In the genomic region with DNA sequence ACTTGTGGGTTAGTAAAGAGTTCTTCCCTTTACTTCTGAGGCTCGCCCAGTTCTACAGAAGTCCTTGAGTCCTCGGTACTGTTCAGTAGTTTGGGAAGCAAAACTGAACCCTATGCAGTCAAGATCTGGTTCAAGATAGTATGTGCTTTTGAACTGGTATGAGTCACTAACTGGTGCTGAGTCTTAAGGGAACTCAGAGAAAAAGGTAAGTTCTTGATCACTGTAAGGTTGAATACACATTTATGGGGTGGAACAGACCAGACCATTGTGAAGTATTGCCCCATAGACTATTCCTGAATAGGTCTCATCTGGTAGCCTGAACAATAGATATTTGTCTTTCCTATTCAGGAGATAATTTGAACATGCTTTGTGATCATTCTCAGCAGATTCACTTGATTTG, we compare ENCODE assay signal across 27 cellular contexts.
"Had no signal": no experiment of that assay in that cellular context is flagged by ENCODE, and none has a peak within 500 bp of the region (broad histone marks: within the 10 kb centered on the region; RNA-seq: fewer than 3 reads in every experiment).

No MANE protein-coding gene starts in this region.

- H3K27me3 Mint-ChIP-seq: activated B cell treated with CpG ODN at 0.5 μM for 24 hours; activated CD4-positive, alpha-beta memory T cell treated with anti-CD3 and anti-CD28 coated beads for 36 hours had no signal

- H3K4me3 Mint-ChIP-seq: activated B cell treated with CpG ODN at 0.5 μM for 24 hours; activated CD4-positive, alpha-beta memory T cell treated with anti-CD3 and anti-CD28 coated beads for 36 hours; activated naive CD4-positive, alpha-beta T cell treated with anti-CD3 and anti-CD28 coated beads for 36 hours; activated T-cell treated with anti-CD3 and anti-CD28 coated beads, Interleukin-2, amount 50 U/mL, for 4 hours; activated T-helper 1 cell treated with anti-CD3 and anti-CD28 coated beads, Interleukin-12 subunit alpha, Interleukin-12 subunit beta, Interleukin-2, Interleukin-4 antibody, amounts not matched to agents 30 ng/mL and 10 ng/mL and 1 ng/mL, durations not matched to agents 14 hours and 24 hours and 36 hours had no signal

- H3K4me1 Mint-ChIP-seq: activated B cell treated with CpG ODN at 0.5 μM for 24 hours had no signal

- DNase-seq: activated B cell treated with CpG ODN at 0.5 μM for 24 hours; activated CD4-positive, alpha-beta memory T cell treated with anti-CD3 and anti-CD28 coated beads for 36 hours; activated CD4-positive, alpha-beta T cell treated with anti-CD3 and anti-CD28 coated beads for 4 hours; activated CD4-positive, alpha-beta T cell treated with anti-CD3 and anti-CD28 coated beads, Interleukin-2, amount 50 U/mL, for 1 hour; activated CD4-positive, CD25-positive, alpha-beta regulatory T cell treated with anti-CD3 and anti-CD28 coated beads, Interleukin-2, amount 50 U/mL, for 72 hours; activated CD8-positive, alpha-beta memory T cell treated with anti-CD3 and anti-CD28 coated beads, Interleukin-2, amount 50 U/mL, for 4 hours; activated gamma-delta T cell treated with Interleukin-2 at 50 U/mL for 16 hours; activated naive CD4-positive, alpha-beta T cell treated with anti-CD3 and anti-CD28 coated beads for 36 hours; activated T-cell treated with anti-CD3 and anti-CD28 coated beads for 4 hours; activated T-cell treated with anti-CD3 and anti-CD28 coated beads, Interleukin-2, amount 50 U/mL, for 4 hours; adrenal gland; body of pancreas; NCI-H1105; NCI-H1417 treated with DMSO at 0.1 percent for 48 hours; NCI-H187 treated with DMSO at 0.1 percent for 48 hours; NCI-H2081; NCI-H2171 treated with DMSO at 0.1 percent for 48 hours; NCI-H2227 treated with DMSO at 0.1 percent for 48 hours; NCI-H510A treated with DMSO at 0.1 percent for 48 hours; NCI-H526 treated with DMSO at 0.1 percent for 48 hours; Peyer's patch; Right ventricle myocardium superior had no signal

- H3K36me3 Mint-ChIP-seq: activated CD4-positive, alpha-beta memory T cell treated with anti-CD3 and anti-CD28 coated beads for 36 hours; activated naive CD4-positive, alpha-beta T cell treated with anti-CD3 and anti-CD28 coated beads, Interleukin-2, amount 50 U/mL, for 72 hours had no signal

- H3K27ac ChIP-seq: adrenal gland, body of pancreas, breast epithelium, KMS-11, Peyer's patch, SK-N-MC had no signal

- H3K27me3 ChIP-seq: adrenal gland, body of pancreas, breast epithelium, Peyer's patch had no signal

- H3K4me1 ChIP-seq: adrenal gland, body of pancreas, breast epithelium, Peyer's patch had no signal

- ATAC-seq: activated naive CD4-positive, alpha-beta T cell treated with anti-CD3 and anti-CD28 coated beads, Interleukin-2, amount 50 U/mL, for 72 hours; activated T-cell treated with anti-CD3 and anti-CD28 coated beads, Interleukin-2, amount 50 U/mL, for 4 hours; body of pancreas had no signal

- H3K27ac Mint-ChIP-seq: activated B cell treated with CpG ODN at 0.5 μM for 24 hours; activated CD4-positive, alpha-beta memory T cell treated with anti-CD3 and anti-CD28 coated beads for 36 hours; activated naive CD4-positive, alpha-beta T cell treated with anti-CD3 and anti-CD28 coated beads for 36 hours; activated naive CD4-positive, alpha-beta T cell treated with anti-CD3 and anti-CD28 coated beads, Interleukin-2, amount 50 U/mL, for 72 hours; activated T-helper 1 cell treated with anti-CD3 and anti-CD28 coated beads, Interleukin-12 subunit alpha, Interleukin-12 subunit beta, Interleukin-2, Interleukin-4 antibody, amounts not matched to agents 30 ng/mL and 10 ng/mL and 1 ng/mL, durations not matched to agents 14 hours and 24 hours and 36 hours had no signal
